1 cellular context compared by ENCODE assay signal in the genomic region with DNA sequence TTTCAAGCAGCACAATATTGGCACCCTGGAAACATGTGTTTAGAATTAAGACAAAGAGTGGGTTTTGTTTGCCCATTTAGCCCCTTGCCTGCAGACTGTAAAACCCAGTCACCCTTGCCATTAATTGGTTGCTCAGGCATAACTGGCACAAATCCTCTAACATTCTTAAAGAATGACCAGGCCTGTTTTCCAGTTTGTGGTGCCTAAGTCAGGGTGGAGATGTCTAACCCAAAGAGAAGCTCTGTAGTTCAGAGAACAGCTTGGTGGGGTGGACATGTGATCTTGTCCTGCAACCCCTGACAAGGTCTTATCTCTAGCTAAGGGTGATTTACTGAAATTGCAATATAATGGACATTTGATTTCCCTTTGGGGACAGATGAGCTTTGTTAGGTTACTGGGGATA.
TF ChIP-seq lines count a peak whose summit lies in the region.

No MANE protein-coding gene starts in this region.

TF ChIP-seq in WTC11, 78 proteins besides CTCF, POLR2A, EP300 and RAD21 (continued from another document):
- TF ChIP-seq GABPB1 (CRISPR knock-in tag; IDR thresholded peaks at IDR 0.05) (no peak), NFATC4 (CRISPR knock-in tag; IDR thresholded peaks at IDR 0.05) (no peak), SP1 (CRISPR knock-in tag; conservative IDR thresholded peaks at IDR 0.05) (no peak)
- TF ChIP-seq, protein P1, sequence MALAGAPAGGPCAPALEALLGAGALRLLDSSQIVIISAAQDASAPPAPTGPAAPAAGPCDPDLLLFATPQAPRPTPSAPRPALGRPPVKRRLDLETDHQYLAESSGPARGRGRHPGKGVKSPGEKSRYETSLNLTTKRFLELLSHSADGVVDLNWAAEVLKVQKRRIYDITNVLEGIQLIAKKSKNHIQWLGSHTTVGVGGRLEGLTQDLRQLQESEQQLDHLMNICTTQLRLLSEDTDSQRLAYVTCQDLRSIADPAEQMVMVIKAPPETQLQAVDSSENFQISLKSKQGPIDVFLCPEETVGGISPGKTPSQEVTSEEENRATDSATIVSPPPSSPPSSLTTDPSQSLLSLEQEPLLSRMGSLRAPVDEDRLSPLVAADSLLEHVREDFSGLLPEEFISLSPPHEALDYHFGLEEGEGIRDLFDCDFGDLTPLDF (CRISPR knock-in tag; IDR thresholded peaks at IDR 0.05) = no peak
- TF ChIP-seq, protein P2, sequence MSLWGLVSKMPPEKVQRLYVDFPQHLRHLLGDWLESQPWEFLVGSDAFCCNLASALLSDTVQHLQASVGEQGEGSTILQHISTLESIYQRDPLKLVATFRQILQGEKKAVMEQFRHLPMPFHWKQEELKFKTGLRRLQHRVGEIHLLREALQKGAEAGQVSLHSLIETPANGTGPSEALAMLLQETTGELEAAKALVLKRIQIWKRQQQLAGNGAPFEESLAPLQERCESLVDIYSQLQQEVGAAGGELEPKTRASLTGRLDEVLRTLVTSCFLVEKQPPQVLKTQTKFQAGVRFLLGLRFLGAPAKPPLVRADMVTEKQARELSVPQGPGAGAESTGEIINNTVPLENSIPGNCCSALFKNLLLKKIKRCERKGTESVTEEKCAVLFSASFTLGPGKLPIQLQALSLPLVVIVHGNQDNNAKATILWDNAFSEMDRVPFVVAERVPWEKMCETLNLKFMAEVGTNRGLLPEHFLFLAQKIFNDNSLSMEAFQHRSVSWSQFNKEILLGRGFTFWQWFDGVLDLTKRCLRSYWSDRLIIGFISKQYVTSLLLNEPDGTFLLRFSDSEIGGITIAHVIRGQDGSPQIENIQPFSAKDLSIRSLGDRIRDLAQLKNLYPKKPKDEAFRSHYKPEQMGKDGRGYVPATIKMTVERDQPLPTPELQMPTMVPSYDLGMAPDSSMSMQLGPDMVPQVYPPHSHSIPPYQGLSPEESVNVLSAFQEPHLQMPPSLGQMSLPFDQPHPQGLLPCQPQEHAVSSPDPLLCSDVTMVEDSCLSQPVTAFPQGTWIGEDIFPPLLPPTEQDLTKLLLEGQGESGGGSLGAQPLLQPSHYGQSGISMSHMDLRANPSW (CRISPR knock-in tag; conservative IDR thresholded peaks at IDR 0.05; ENCODE audit: low read depth) = no peak
